Comparison of ENCODE assay signal across 1 cellular context in the genomic region with DNA sequence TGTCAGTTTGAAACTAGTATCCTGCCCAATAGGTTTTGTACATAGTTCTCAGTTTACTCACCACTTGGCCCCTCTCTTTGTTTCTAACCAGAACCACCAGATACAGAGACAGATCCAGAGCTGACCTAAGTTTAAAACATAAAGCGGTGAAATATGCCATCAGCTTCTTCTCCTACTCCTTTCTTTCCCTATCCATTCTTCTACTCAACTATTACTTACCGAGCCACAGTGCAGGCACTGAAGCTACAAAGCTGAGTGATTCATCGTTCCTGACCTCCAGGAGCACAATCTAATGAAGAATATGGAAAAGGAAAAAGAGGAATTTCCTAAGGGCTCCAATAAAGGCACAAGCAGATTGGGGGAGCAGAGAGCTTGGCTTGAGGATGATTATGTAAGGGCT.
TF ChIP-seq lines count a peak whose summit lies in the region.

No MANE protein-coding gene starts in this region.

TF ChIP-seq in HEK293T, 16 proteins besides CTCF, POLR2A, EP300 and RAD21 (continued from another document):
- TF ChIP-seq NFRKB (IDR thresholded peaks at IDR 0.05) = no peak
TF ChIP-seq in HEK293T: peak in this region for 0.
